Comparison of ENCODE assay signal across 24 cellular contexts in genomic region chr4:99413160-99413559, GRCh38. TPM values are rescaled to one million over a fixed set of nuclear protein-coding genes. Genes with fewer than 3 reads are reported as not detected.
"Had no signal": no experiment of that assay in that cellular context is flagged by ENCODE, and none has a peak within 500 bp of the region (broad histone marks: within the 10 kb centered on the region; RNA-seq: fewer than 3 reads in every experiment).

No MANE protein-coding gene starts in this region.

- ATAC-seq: gastroesophageal sphincter, heart right ventricle had no signal

- H3K27ac ChIP-seq: brain microvascular endothelial cell, WERI-Rb-1 had no signal

- H3K4me1 Mint-ChIP-seq: activated naive CD8-positive, alpha-beta T cell treated with anti-CD3 and anti-CD28 coated beads for 36 hours; central memory CD8-positive, alpha-beta T cell; immature natural killer cell; mesothelial cell of epicardium; nephron had no signal

- H3K27me3 ChIP-seq: brain microvascular endothelial cell, gastroesophageal sphincter, heart right ventricle had no signal

- H3K9me3 Mint-ChIP-seq: activated naive CD8-positive, alpha-beta T cell treated with anti-CD3 and anti-CD28 coated beads for 36 hours; central memory CD8-positive, alpha-beta T cell; immature natural killer cell; mesothelial cell of epicardium; nephron; stimulated activated naive CD8-positive, alpha-beta T cell treated with anti-CD3 and anti-CD28 coated beads, Interleukin-15, Interleukin-2, amounts not matched to agents 100 ng/mL and 50 ng/mL, for 24 hours; type B pancreatic cell had no signal

- H3K27ac Mint-ChIP-seq: activated naive CD8-positive, alpha-beta T cell treated with anti-CD3 and anti-CD28 coated beads for 36 hours; immature natural killer cell; mesothelial cell of epicardium; nephron; progenitor cell of endocrine pancreas; stimulated activated naive CD8-positive, alpha-beta T cell treated with anti-CD3 and anti-CD28 coated beads, Interleukin-15, Interleukin-2, amounts not matched to agents 100 ng/mL and 50 ng/mL, for 24 hours; type B pancreatic cell had no signal

- H3K9me3 ChIP-seq: gastroesophageal sphincter, heart right ventricle had no signal

- H3K4me3 ChIP-seq: coronary artery, gastroesophageal sphincter, heart right ventricle, lung had no signal

- H3K4me3 Mint-ChIP-seq: activated naive CD8-positive, alpha-beta T cell treated with anti-CD3 and anti-CD28 coated beads for 36 hours; central memory CD8-positive, alpha-beta T cell; immature natural killer cell; mesothelial cell of epicardium; nephron; stimulated activated naive CD8-positive, alpha-beta T cell treated with anti-CD3 and anti-CD28 coated beads, Interleukin-15, Interleukin-2, amounts not matched to agents 100 ng/mL and 50 ng/mL, for 24 hours; type B pancreatic cell had no signal

- DNase-seq: activated CD4-positive, alpha-beta T cell treated with anti-CD3 and anti-CD28 coated beads for 1 hour; activated CD4-positive, alpha-beta T cell treated with anti-CD3 and anti-CD28 coated beads, Interleukin-2, amount 50 U/mL, for 48 hours; activated naive CD8-positive, alpha-beta T cell treated with anti-CD3 and anti-CD28 coated beads for 36 hours; amygdala; brain microvascular endothelial cell; erythroblast; heart right ventricle; immature natural killer cell; stimulated activated CD4-positive, alpha-beta T cell treated with anti-CD3 and anti-CD28 coated beads, Interleukin-15, amount 100 ng/mL, for 24 hours; stimulated activated CD4-positive, alpha-beta T cell treated with anti-CD3 and anti-CD28 coated beads, Interleukin-2, amount 100 ng/mL, for 48 hours; T-helper 2 cell; WERI-Rb-1 had no signal

- H3K36me3 ChIP-seq: brain microvascular endothelial cell, gastroesophageal sphincter, heart right ventricle, WERI-Rb-1 had no signal

- H3K27me3 Mint-ChIP-seq: activated naive CD8-positive, alpha-beta T cell treated with anti-CD3 and anti-CD28 coated beads for 36 hours; central memory CD8-positive, alpha-beta T cell; progenitor cell of endocrine pancreas; stimulated activated naive CD8-positive, alpha-beta T cell treated with anti-CD3 and anti-CD28 coated beads, Interleukin-15, Interleukin-2, amounts not matched to agents 100 ng/mL and 50 ng/mL, for 24 hours; type B pancreatic cell had no signal

- H3K36me3 Mint-ChIP-seq: activated naive CD8-positive, alpha-beta T cell treated with anti-CD3 and anti-CD28 coated beads for 36 hours; immature natural killer cell; mesothelial cell of epicardium; type B pancreatic cell had no signal

RNA-seq across cellular contexts. Expression of gene ADH7, which starts 22.0 kb away (rescaled TPM):
- total RNA-seq: activated naive CD8-positive, alpha-beta T cell treated with anti-CD3 and anti-CD28 coated beads for 36 hours; heart right ventricle; mesothelial cell of epicardium; omental fat pad; progenitor cell of endocrine pancreas; skeletal muscle tissue; temporal lobe had no signal
- polyA plus RNA-seq: immature natural killer cell had no signal
